In genomic region chr11:86632499-86633269, GRCh38 we compare ENCODE assay signal across 9 cellular contexts. TPM values are rescaled to one million over a fixed set of nuclear protein-coding genes. Genes with fewer than 3 reads are reported as not detected.
DNase-seq lines count a peak whose midpoint lies in the region; ATAC-seq and TF ChIP-seq lines count a peak whose summit lies in the region.
"Had no signal": no experiment of that assay in that cellular context is flagged by ENCODE, and none has a peak within 500 bp of the region (broad histone marks: within the 10 kb centered on the region; RNA-seq: fewer than 3 reads in every experiment).

No MANE protein-coding gene starts in this region.

- H3K9me3 ChIP-seq in neuronal stem cell (replicated peaks in 1 of 2; ENCODE audit: control insufficient read depth in 2 of 2, insufficient read depth in 1 of 2, low read depth in 1 of 2, low read length in 2 of 2): no peaks in the 10 kb centered on the region
- H3K9me3 ChIP-seq: gastrocnemius medialis had no signal

- peak overlapping the region; percentile 2 for H2AK5ac ChIP-seq in neuronal stem cell (ENCODE audit: low read depth, low read length)

- H3K36me3 ChIP-seq in neuronal stem cell (replicated peaks in 1 of 2; ENCODE audit: control insufficient read depth in 2 of 2, insufficient read depth in 2 of 2, low read length in 2 of 2): peaks cover 0 to 5% of the 10 kb centered on the region in 2 donors
- H3K36me3 ChIP-seq: gastrocnemius medialis had no signal

- no peak overlapping the region for H3K23ac ChIP-seq in neuronal stem cell (ENCODE audit: low read depth, low read length, poor library complexity)

- H2AFZ ChIP-seq in neuronal stem cell (ENCODE audit: low read length): peak overlapping the region; percentile 36

- H2BK15ac ChIP-seq in neuronal stem cell (ENCODE audit: low read length): no peak overlapping the region

- no peak overlapping the region for H2BK12ac ChIP-seq in neuronal stem cell (ENCODE audit: low read length)

- H3K27ac ChIP-seq in coronary artery (peak overlapping the region in 1 of 2 donors; percentile 61), neuronal stem cell (replicated peaks; ENCODE audit: low read length) (no peak overlapping the region)
- H3K27ac ChIP-seq: gastrocnemius medialis had no signal

- TF ChIP-seq CTCF in AG09319 (IDR thresholded peaks at IDR 0.05; ENCODE audit: low read depth, low read length) (peak; percentile 51), coronary artery (IDR thresholded peaks at IDR 0.05) (peak; percentile 24)

- H2BK120ac ChIP-seq in neuronal stem cell (ENCODE audit: low read depth, low read length): no peak overlapping the region

- H4K91ac ChIP-seq in neuronal stem cell (ENCODE audit: low read depth, low read length, poor library complexity): no peak overlapping the region

- no peak overlapping the region for H3K9ac ChIP-seq in neuronal stem cell (ENCODE audit: low read depth, low read length, poor library complexity)

- H4K8ac ChIP-seq in neuronal stem cell (ENCODE audit: low read depth, low read length): no peak overlapping the region

- H3K4me3 ChIP-seq in coronary artery (no peak overlapping the region), neuronal stem cell (ENCODE audit: low read length in 2 of 2) (peak overlapping the region in 1 of 2 donors; percentile 22)
- H3K4me3 ChIP-seq: gastrocnemius medialis had no signal

- H3K18ac ChIP-seq in neuronal stem cell (ENCODE audit: low read length): no peak overlapping the region

- ATAC-seq in GM19463 (IDR thresholded peaks at IDR 0.05; ENCODE audit: unreplicated experiment) (peak; percentile 91), HG03439 (IDR thresholded peaks at IDR 0.05; ENCODE audit: unreplicated experiment) (no peak)

- H3K4ac ChIP-seq in neuronal stem cell (ENCODE audit: low read length): no peak overlapping the region

- DNase-seq in AG09319 (ENCODE audit: extremely low read depth, low read depth) (peak; percentile 71), NCI-H226 (peak; percentile 91), coronary artery (ENCODE audit: low spot score) (no peak), neuronal stem cell (ENCODE audit: low spot score) (peak; percentile 12), GM19240 (ENCODE audit: insufficient read length, low spot score) (no peak)
- DNase-seq in effector CD4-positive, alpha-beta T cell: no peak
- DNase-seq: gastrocnemius medialis had no signal

- no peak overlapping the region for H3K14ac ChIP-seq in neuronal stem cell (ENCODE audit: low read length)

- H3K27me3 ChIP-seq in neuronal stem cell (ENCODE audit: control insufficient read depth in 3 of 3, insufficient read depth in 3 of 3, low read depth in 1 of 3, low read length in 3 of 3): no peaks in the 10 kb centered on the region
- H3K27me3 ChIP-seq: gastrocnemius medialis had no signal

- no peak overlapping the region for H3K4me2 ChIP-seq in neuronal stem cell (ENCODE audit: insufficient read depth, low read length, poor library complexity, severe bottlenecking)

- no peak overlapping the region for H2BK5ac ChIP-seq in neuronal stem cell (ENCODE audit: low read length)

- H3K4me1 ChIP-seq in neuronal stem cell (ENCODE audit: control insufficient read depth in 2 of 2, insufficient read depth in 1 of 2, low read depth in 1 of 2, low read length in 2 of 2): peaks cover 0 to 19% of the 10 kb centered on the region in 2 donors

- no CpG with 5 or more reads among the region's 6 CpGs for WGBS in neuronal stem cell (ENCODE audit: extremely low coverage in 2 of 2, insufficient read length in 2 of 2, insufficient replicate concordance in 1 of 2), 2 donors

- peaks cover 2% of the 10 kb centered on the region for H3K79me1 ChIP-seq in neuronal stem cell (ENCODE audit: low read depth, low read length)

RNA-seq across cellular contexts. Expression of gene ME3, which starts 39.7 kb away (rescaled TPM):
- 107 TPM for polyA plus RNA-seq in neuronal stem cell (2013, experiment 1 of 2)
- 104 TPM for polyA plus RNA-seq in neuronal stem cell (2013, experiment 2 of 2)

Comparison
In these comparisons a context has a peak if more than half of its experiments do, and no peak if none do; other contexts are left out.
1. DNase-seq: peak in AG09319 (single experiment), NCI-H226 (single experiment) and neuronal stem cell (single experiment); none in coronary artery (single experiment), effector CD4-positive, alpha-beta T cell (single experiment) and GM19240 (single experiment).